Comparison of ENCODE assay signal across 24 cellular contexts in the genomic region with DNA sequence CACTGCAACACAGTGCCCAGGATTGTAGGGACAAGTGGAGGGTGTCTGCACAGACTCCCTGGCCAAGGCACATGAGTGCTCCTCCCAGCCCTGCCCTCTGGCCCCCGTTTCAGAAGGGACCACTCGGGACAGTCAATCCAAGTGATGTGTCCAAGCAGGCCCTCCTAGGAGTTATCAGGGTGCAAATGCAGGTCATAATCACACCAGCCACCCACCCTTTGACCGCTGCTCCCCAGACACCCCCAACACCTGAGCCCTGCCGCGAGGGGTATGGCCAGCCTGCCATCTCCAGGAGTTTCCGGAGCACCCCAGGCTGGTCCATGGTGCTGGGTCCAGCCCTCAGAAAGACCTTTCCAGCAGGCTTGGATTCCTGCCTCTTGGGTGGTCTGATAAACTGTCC. TPM values are rescaled to one million over a fixed set of nuclear protein-coding genes. Genes with fewer than 3 reads are reported as not detected.
A peak's percentile ranks its signal among the peaks of the same experiment; 100 is the strongest.
DNase-seq lines count a peak whose midpoint lies in the region; ATAC-seq and FAIRE-seq lines count a peak whose summit lies in the region.
"Had no signal": no experiment of that assay in that cellular context is flagged by ENCODE, and none has a peak within 500 bp of the region (broad histone marks: within the 10 kb centered on the region; RNA-seq: fewer than 3 reads in every experiment).

No MANE protein-coding gene starts in this region.

- H3K9ac ChIP-seq in mucosa of rectum (ENCODE audit: low read depth in 1 of 2, low read length in 2 of 2): no peak overlapping the region

- POLR2A ChIA-PET in activated CD4-positive, alpha-beta T cell treated with anti-CD3 and anti-CD28 coated beads for 36 hours (lab: Charles Lee): no interaction called here

- no peak for ATAC-seq in activated CD8-positive, alpha-beta memory T cell treated with anti-CD3 and anti-CD28 coated beads, Interleukin-2, amount 10 ng/mL, durations not matched to agents 7 days and 5 days
- ATAC-seq in activated CD4-positive, alpha-beta T cell treated with anti-CD3 and anti-CD28 coated beads for 36 hours: no peak
- ATAC-seq in GM18867 (IDR thresholded peaks at IDR 0.05; ENCODE audit: unreplicated experiment) (no peak), GM21447 (IDR thresholded peaks at IDR 0.05; ENCODE audit: unreplicated experiment) (no peak)

- peak; percentile 42 for FAIRE-seq in urothelium cell line (lab: Jason Lieb, UNC)
- FAIRE-seq: RCC 7860 had no signal

- no peaks in the 10 kb centered on the region for H3K36me3 ChIP-seq in mucosa of rectum (ENCODE audit: control insufficient read depth in 2 of 2, insufficient read depth in 2 of 2, low read length in 2 of 2)
- H3K36me3 ChIP-seq: SJSA1 had no signal

- no peaks in the 10 kb centered on the region for H3K36me3 Mint-ChIP-seq in activated CD8-positive, alpha-beta memory T cell treated with anti-CD3 and anti-CD28 coated beads, Interleukin-2, amount 10 ng/mL, durations not matched to agents 7 days and 5 days
- no peaks in the 10 kb centered on the region for H3K36me3 Mint-ChIP-seq in activated CD4-positive, alpha-beta T cell treated with anti-CD3 and anti-CD28 coated beads for 36 hours (ENCODE audit: low read depth)

- DNase-seq in activated CD8-positive, alpha-beta memory T cell treated with anti-CD3 and anti-CD28 coated beads for 24 hours: peak; percentile 30
- DNase-seq in activated CD8-positive, alpha-beta memory T cell treated with anti-CD3 and anti-CD28 coated beads, Interleukin-2, amount 10 ng/mL, durations not matched to agents 7 days and 5 days: no peak
- DNase-seq in ecto neural progenitor cell (ENCODE audit: low spot score): peak; percentile 27
- no peak for DNase-seq in urothelium cell line (ENCODE audit: low spot score)
- no peak for DNase-seq in activated CD4-positive, alpha-beta T cell treated with anti-CD3 and anti-CD28 coated beads for 36 hours
- DNase-seq: AML-193, C1 segment of cervical spinal cord, GOT3, HCEC 1CT, KG1, MV-4-11, NCI-H1694, NCI-H2081, NCI-H2171, NCI-H526 had no signal

- H3K9me3 Mint-ChIP-seq in activated CD8-positive, alpha-beta memory T cell treated with anti-CD3 and anti-CD28 coated beads, Interleukin-2, amount 10 ng/mL, durations not matched to agents 7 days and 5 days (ENCODE audit: low read depth): no peaks in the 10 kb centered on the region
- peaks cover 6% of the 10 kb centered on the region for H3K9me3 Mint-ChIP-seq in activated CD4-positive, alpha-beta T cell treated with anti-CD3 and anti-CD28 coated beads for 36 hours (ENCODE audit: low read depth)

- no peak overlapping the region for H3K27ac Mint-ChIP-seq in activated CD8-positive, alpha-beta memory T cell treated with anti-CD3 and anti-CD28 coated beads, Interleukin-2, amount 10 ng/mL, durations not matched to agents 7 days and 5 days
- H3K27ac Mint-ChIP-seq in activated CD4-positive, alpha-beta T cell treated with anti-CD3 and anti-CD28 coated beads for 36 hours: no peak overlapping the region

- no peaks in the 10 kb centered on the region for H3K4me1 ChIP-seq in mucosa of rectum (ENCODE audit: control insufficient read depth in 2 of 2, insufficient read depth in 2 of 2, low read length in 2 of 2)
- H3K4me1 ChIP-seq: SJSA1 had no signal

- intact Hi-C loops in activated CD4-positive, alpha-beta T cell treated with anti-CD3 and anti-CD28 coated beads for 36 hours (cut with DNase I, micrococcal nuclease): no loop called here

- CTCF ChIA-PET in activated CD8-positive, alpha-beta memory T cell treated with anti-CD3 and anti-CD28 coated beads, Interleukin-2, amount 10 ng/mL, durations not matched to agents 7 days and 5 days (lab: Charles Lee): no interaction called here
- CTCF ChIA-PET in activated CD4-positive, alpha-beta T cell treated with anti-CD3 and anti-CD28 coated beads for 36 hours (lab: Charles Lee): interaction anchor here (0.6 kb wide), 1 partner anchor 72 kb away, joined by 3 read pairs; no protein-coding TSS in a partner anchor

- H3K9me3 ChIP-seq in mucosa of rectum (ENCODE audit: control insufficient read depth in 2 of 2, low read length in 2 of 2): no peaks in the 10 kb centered on the region
- H3K9me3 ChIP-seq: SJSA1 had no signal

- H3K27ac ChIP-seq in mucosa of rectum (ENCODE audit: low read depth in 2 of 2, low read length in 2 of 2): peak overlapping the region; percentile 9 to 58
- H3K27ac ChIP-seq: 22Rv1, HL-60, SJSA1 had no signal

- no peaks in the 10 kb centered on the region for H3K4me1 Mint-ChIP-seq in activated CD8-positive, alpha-beta memory T cell treated with anti-CD3 and anti-CD28 coated beads, Interleukin-2, amount 10 ng/mL, durations not matched to agents 7 days and 5 days
- no peaks in the 10 kb centered on the region for H3K4me1 Mint-ChIP-seq in activated CD4-positive, alpha-beta T cell treated with anti-CD3 and anti-CD28 coated beads for 36 hours

- no peaks in the 10 kb centered on the region for H3K27me3 Mint-ChIP-seq in activated CD8-positive, alpha-beta memory T cell treated with anti-CD3 and anti-CD28 coated beads, Interleukin-2, amount 10 ng/mL, durations not matched to agents 7 days and 5 days
- peaks cover 13% of the 10 kb centered on the region for H3K27me3 Mint-ChIP-seq in activated CD4-positive, alpha-beta T cell treated with anti-CD3 and anti-CD28 coated beads for 36 hours

- H3K27me3 ChIP-seq in mucosa of rectum (ENCODE audit: control insufficient read depth in 2 of 2, insufficient read depth in 2 of 2, low read length in 2 of 2): no peaks in the 10 kb centered on the region
- H3K27me3 ChIP-seq: SJSA1 had no signal

- H3K4me3 Mint-ChIP-seq in activated CD8-positive, alpha-beta memory T cell treated with anti-CD3 and anti-CD28 coated beads, Interleukin-2, amount 10 ng/mL, durations not matched to agents 7 days and 5 days: no peak overlapping the region
- H3K4me3 Mint-ChIP-seq in activated CD4-positive, alpha-beta T cell treated with anti-CD3 and anti-CD28 coated beads for 36 hours: no peak overlapping the region

- no peak overlapping the region for H3K4me3 ChIP-seq in mucosa of rectum (ENCODE audit: low read length in 2 of 2)
- H3K4me3 ChIP-seq: SJSA1 had no signal

RNA-seq across cellular contexts. Expression of a gene that starts 54.5 kb away (rescaled TPM):
- not detected for total RNA-seq in activated CD8-positive, alpha-beta memory T cell treated with anti-CD3 and anti-CD28 coated beads, Interleukin-2, amount 10 ng/mL, durations not matched to agents 7 days and 5 days
- total RNA-seq in activated CD4-positive, alpha-beta T cell treated with anti-CD3 and anti-CD28 coated beads for 36 hours: not detected
- total RNA-seq: HT-29, OCI-LY7, SJSA1 had no signal

Comparison
In these comparisons a context has a peak if more than half of its experiments do, and no peak if none do; other contexts are left out.
1. DNase-seq: peak in activated CD8-positive, alpha-beta memory T cell treated with anti-CD3 and anti-CD28 coated beads for 24 hours (single experiment) and ecto neural progenitor cell (single experiment); none in activated CD8-positive, alpha-beta memory T cell treated with anti-CD3 and anti-CD28 coated beads, Interleukin-2, amount 10 ng/mL, durations not matched to agents 7 days and 5 days (single experiment), urothelium cell line (single experiment) and activated CD4-positive, alpha-beta T cell treated with anti-CD3 and anti-CD28 coated beads for 36 hours (single experiment).